28 cellular contexts compared by ENCODE assay signal in the genomic region with DNA sequence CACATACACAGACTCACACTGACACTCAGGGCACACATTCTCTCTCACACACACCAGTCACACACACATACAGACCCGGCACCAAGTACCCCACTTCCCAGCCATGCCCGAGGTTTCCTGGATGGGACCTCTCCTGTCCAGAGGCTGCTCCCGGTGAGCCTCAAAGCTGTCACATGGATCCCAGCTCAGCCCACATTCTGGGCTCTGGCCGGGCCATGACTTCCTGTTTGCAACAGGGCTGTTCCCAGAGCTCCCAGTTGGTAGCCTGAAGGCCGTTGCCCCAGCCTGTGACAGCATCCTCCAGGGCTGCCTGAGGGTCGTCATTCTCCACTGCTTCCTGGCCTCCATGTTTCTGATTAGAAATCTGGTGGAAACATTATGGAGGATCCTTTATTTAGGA. TPM values are rescaled to one million over a fixed set of nuclear protein-coding genes. Genes with fewer than 3 reads are reported as not detected.
DNase-seq lines count a peak whose midpoint lies in the region; ATAC-seq and TF ChIP-seq lines count a peak whose summit lies in the region.
"Had no signal": no experiment of that assay in that cellular context is flagged by ENCODE, and none has a peak within 500 bp of the region (broad histone marks: within the 10 kb centered on the region; RNA-seq: fewer than 3 reads in every experiment).

No MANE protein-coding gene starts in this region.

- H3K27me3 Mint-ChIP-seq in T-helper 2 cell treated with Interferon-gamma antibody and Interleukin-4, amounts not matched to agents 5 μg/mL and 100 μg/mL, for 36 hours (ENCODE audit: low read depth): no peaks in the 10 kb centered on the region
- H3K27me3 Mint-ChIP-seq in activated T-helper 17 cell treated with anti-CD3 and anti-CD28 coated beads, Interleukin-2, amount 50 U/mL, for 72 hours: no peaks in the 10 kb centered on the region
- peaks cover 0 to 5% (median 1%) of the 10 kb centered on the region in 3 donors for H3K27me3 Mint-ChIP-seq in immature natural killer cell (ENCODE audit: low read depth in 3 of 3)
- H3K27me3 Mint-ChIP-seq in activated CD4-positive, alpha-beta T cell treated with anti-CD3 and anti-CD28 coated beads, Interleukin-2, amount 10 ng/mL, durations not matched to agents 24 days and 14 days: no peaks in the 10 kb centered on the region
- H3K27me3 Mint-ChIP-seq: CD8-positive, alpha-beta memory T cell; IgD-negative memory B cell had no signal

- no peak for DNase-seq in T-helper 2 cell treated with Interferon-gamma antibody and Interleukin-4, amounts not matched to agents 5 μg/mL and 100 μg/mL, for 36 hours (ENCODE audit: low spot score)
- DNase-seq in T-helper 2 cell (no peak), left lobe of liver (ENCODE audit: low spot score) (peak; percentile 74), osteoblast (ENCODE audit: insufficient read length, low spot score, missing footprints) (peak; percentile 74), immature natural killer cell (no peak), MV-4-11 (lab: John Stamatoyannopoulos, UW) (no peak)
- no peak for DNase-seq in activated CD4-positive, alpha-beta T cell treated with anti-CD3 and anti-CD28 coated beads, Interleukin-2, amount 10 ng/mL, durations not matched to agents 24 days and 14 days
- DNase-seq: BE2C; CD8-positive, alpha-beta memory T cell; DMS 273 treated with DMSO at 0.1 percent for 48 hours; DMS79; GF-D8; GOT3; HFFc6; MM.1S; NCI-H1048; NCI-H1417; NCI-H1694; NCI-H2029 treated with DMSO at 0.1 percent for 48 hours; NCI-H2227 treated with DMSO at 0.1 percent for 48 hours; NCI-H526 treated with DMSO at 0.1 percent for 48 hours; SHP77 treated with DMSO at 0.1 percent for 48 hours had no signal

- H3K27me3 ChIP-seq in osteoblast (ENCODE audit: insufficient read depth, low read length): no peaks in the 10 kb centered on the region
- H3K27me3 ChIP-seq: BE2C had no signal

- no peaks in the 10 kb centered on the region for H3K36me3 ChIP-seq in osteoblast (ENCODE audit: insufficient read depth, low read length)
- H3K36me3 ChIP-seq: BE2C, HAP-1 had no signal

- no peak for TF ChIP-seq CTCF in osteoblast (IDR thresholded peaks at IDR 0.05; ENCODE audit: extremely low read depth, low read depth, low read length)

- intact Hi-C loops in activated CD4-positive, alpha-beta T cell treated with anti-CD3 and anti-CD28 coated beads, Interleukin-2, amount 10 ng/mL, durations not matched to agents 24 days and 14 days (cut with micrococcal nuclease): no loop called here

- H3K27ac Mint-ChIP-seq in T-helper 2 cell treated with Interferon-gamma antibody and Interleukin-4, amounts not matched to agents 5 μg/mL and 100 μg/mL, for 36 hours: peak overlapping the region; percentile 62
- peak overlapping the region; percentile 8 for H3K27ac Mint-ChIP-seq in activated T-helper 17 cell treated with anti-CD3 and anti-CD28 coated beads, Interleukin-2, amount 50 U/mL, for 72 hours
- H3K27ac Mint-ChIP-seq in immature natural killer cell: peak overlapping the region in 1 of 6 donors; percentile 9
- no peak overlapping the region for H3K27ac Mint-ChIP-seq in activated CD4-positive, alpha-beta T cell treated with anti-CD3 and anti-CD28 coated beads, Interleukin-2, amount 10 ng/mL, durations not matched to agents 24 days and 14 days
- H3K27ac Mint-ChIP-seq: HFFc6, IgD-negative memory B cell had no signal

- no peaks in the 10 kb centered on the region for H3K4me1 Mint-ChIP-seq in T-helper 2 cell treated with Interferon-gamma antibody and Interleukin-4, amounts not matched to agents 5 μg/mL and 100 μg/mL, for 36 hours (ENCODE audit: low read depth)
- H3K4me1 Mint-ChIP-seq in activated T-helper 17 cell treated with anti-CD3 and anti-CD28 coated beads, Interleukin-2, amount 50 U/mL, for 72 hours: no peaks in the 10 kb centered on the region
- no peaks in the 10 kb centered on the region for H3K4me1 Mint-ChIP-seq in immature natural killer cell
- no peaks in the 10 kb centered on the region for H3K4me1 Mint-ChIP-seq in activated CD4-positive, alpha-beta T cell treated with anti-CD3 and anti-CD28 coated beads, Interleukin-2, amount 10 ng/mL, durations not matched to agents 24 days and 14 days

- no peak overlapping the region for H3K27ac ChIP-seq in osteoblast (ENCODE audit: low read depth, low read length)
- H3K27ac ChIP-seq: 22Rv1, KMS-11 had no signal

- H3K4me1 ChIP-seq in osteoblast (ENCODE audit: insufficient read depth, low read length): no peaks in the 10 kb centered on the region
- H3K4me1 ChIP-seq: BE2C, HAP-1 had no signal

- no peaks in the 10 kb centered on the region for H3K9me3 Mint-ChIP-seq in T-helper 2 cell treated with Interferon-gamma antibody and Interleukin-4, amounts not matched to agents 5 μg/mL and 100 μg/mL, for 36 hours
- no peaks in the 10 kb centered on the region for H3K9me3 Mint-ChIP-seq in activated T-helper 17 cell treated with anti-CD3 and anti-CD28 coated beads, Interleukin-2, amount 50 U/mL, for 72 hours
- no peaks in the 10 kb centered on the region for H3K9me3 Mint-ChIP-seq in immature natural killer cell
- H3K9me3 Mint-ChIP-seq in activated CD4-positive, alpha-beta T cell treated with anti-CD3 and anti-CD28 coated beads, Interleukin-2, amount 10 ng/mL, durations not matched to agents 24 days and 14 days: no peaks in the 10 kb centered on the region
- H3K9me3 Mint-ChIP-seq: CD8-positive, alpha-beta memory T cell; HFFc6; IgD-negative memory B cell had no signal

- ATAC-seq in activated T-helper 17 cell treated with anti-CD3 and anti-CD28 coated beads, Interleukin-2, amount 50 U/mL, for 72 hours (replicated peaks): no peak
- peak; percentile 13 for ATAC-seq in left lobe of liver

- H2AFZ ChIP-seq in osteoblast (ENCODE audit: low read length): no peak overlapping the region

- no peaks in the 10 kb centered on the region for H3K9me3 ChIP-seq in osteoblast (ENCODE audit: low read depth, low read length)
- H3K9me3 ChIP-seq: BE2C, HAP-1 had no signal

- H3K36me3 Mint-ChIP-seq in T-helper 2 cell treated with Interferon-gamma antibody and Interleukin-4, amounts not matched to agents 5 μg/mL and 100 μg/mL, for 36 hours (ENCODE audit: low read depth): peaks cover 11% of the 10 kb centered on the region
- peaks cover 29% of the 10 kb centered on the region for H3K36me3 Mint-ChIP-seq in activated T-helper 17 cell treated with anti-CD3 and anti-CD28 coated beads, Interleukin-2, amount 50 U/mL, for 72 hours (ENCODE audit: low read depth)
- peaks cover 11 to 17% (median 15%) of the 10 kb centered on the region in 3 donors for H3K36me3 Mint-ChIP-seq in immature natural killer cell
- H3K36me3 Mint-ChIP-seq in activated CD4-positive, alpha-beta T cell treated with anti-CD3 and anti-CD28 coated beads, Interleukin-2, amount 10 ng/mL, durations not matched to agents 24 days and 14 days (ENCODE audit: low read depth): peaks cover 12% of the 10 kb centered on the region

- no peaks in the 10 kb centered on the region for H3K79me2 ChIP-seq in osteoblast (ENCODE audit: insufficient read depth, low read length)

- H4K20me1 ChIP-seq in osteoblast (ENCODE audit: insufficient read depth, low read length): no peaks in the 10 kb centered on the region

- H3K4me2 ChIP-seq in osteoblast (ENCODE audit: insufficient read depth, low read length): no peak overlapping the region
- H3K4me2 ChIP-seq: KMS-11 had no signal

- no peak overlapping the region for H3K4me3 ChIP-seq in osteoblast (ENCODE audit: insufficient read depth, low read length)
- H3K4me3 ChIP-seq: HAP-1 had no signal

- no peak overlapping the region for H3K4me3 Mint-ChIP-seq in T-helper 2 cell treated with Interferon-gamma antibody and Interleukin-4, amounts not matched to agents 5 μg/mL and 100 μg/mL, for 36 hours
- no peak overlapping the region for H3K4me3 Mint-ChIP-seq in activated T-helper 17 cell treated with anti-CD3 and anti-CD28 coated beads, Interleukin-2, amount 50 U/mL, for 72 hours
- no peak overlapping the region for H3K4me3 Mint-ChIP-seq in immature natural killer cell
- no peak overlapping the region for H3K4me3 Mint-ChIP-seq in activated CD4-positive, alpha-beta T cell treated with anti-CD3 and anti-CD28 coated beads, Interleukin-2, amount 10 ng/mL, durations not matched to agents 24 days and 14 days
- H3K4me3 Mint-ChIP-seq: CD14-positive monocyte; CD8-positive, alpha-beta memory T cell; HFFc6; IgD-negative memory B cell had no signal

RNA-seq across cellular contexts. Expression of gene CYP2D6, which starts 14.6 kb away (rescaled TPM):
- 1 to 10 TPM; 5.5 to 6.3 TPM for total RNA-seq in activated T-helper 17 cell treated with anti-CD3 and anti-CD28 coated beads, Interleukin-2, amount 50 U/mL, for 72 hours
- 358 TPM for total RNA-seq in left lobe of liver
- 0.29 and 0.36 TPM in 2 replicates for total RNA-seq in osteoblast
- not detected for polyA plus RNA-seq in immature natural killer cell
- 3.8 and 4.5 TPM in 2 replicates for total RNA-seq in activated CD4-positive, alpha-beta T cell treated with anti-CD3 and anti-CD28 coated beads, Interleukin-2, amount 10 ng/mL, durations not matched to agents 24 days and 14 days
- polyA plus RNA-seq: CD14-positive monocyte, IgD-negative memory B cell had no signal

RNA-seq across cellular contexts. Expression of gene NDUFA6, which starts 54.6 kb away (rescaled TPM):
- total RNA-seq in activated T-helper 17 cell treated with anti-CD3 and anti-CD28 coated beads, Interleukin-2, amount 50 U/mL, for 72 hours: 10 to 100 TPM; 59.1 to 81.7 TPM
- total RNA-seq in left lobe of liver (51.0 TPM), osteoblast (33.0 and 41.6 TPM in 2 replicates)
- 100 to 1,000 TPM; 148 to 227 (median 214) TPM for polyA plus RNA-seq in immature natural killer cell
- total RNA-seq in activated CD4-positive, alpha-beta T cell treated with anti-CD3 and anti-CD28 coated beads, Interleukin-2, amount 10 ng/mL, durations not matched to agents 24 days and 14 days: 77.7 and 87.8 TPM in 2 replicates

Comparison
In these comparisons a context has a peak if more than half of its experiments do, and no peak if none do; other contexts are left out.
1. DNase-seq: peak in left lobe of liver (single experiment) and osteoblast (single experiment); none in T-helper 2 cell treated with Interferon-gamma antibody and Interleukin-4, amounts not matched to agents 5 μg/mL and 100 μg/mL, for 36 hours (single experiment), T-helper 2 cell (0 of 5), immature natural killer cell (0 of 3), activated CD4-positive, alpha-beta T cell treated with anti-CD3 and anti-CD28 coated beads, Interleukin-2, amount 10 ng/mL, durations not matched to agents 24 days and 14 days (single experiment) and MV-4-11 (single experiment).
2. RNA of gene CYP2D6, which starts 14.6 kb away (total RNA-seq): 358 TPM in left lobe of liver (single experiment); 5.5 to 6.3 TPM in activated T-helper 17 cell treated with anti-CD3 and anti-CD28 coated beads, Interleukin-2, amount 50 U/mL, for 72 hours, 3.8 to 4.5 TPM in activated CD4-positive, alpha-beta T cell treated with anti-CD3 and anti-CD28 coated beads, Interleukin-2, amount 10 ng/mL, durations not matched to agents 24 days and 14 days and 0.29 to 0.36 TPM in osteoblast; every median in the first group is over 10 times any median in the second.